Comparison of ENCODE assay signal across 3 cellular contexts in genomic region chr12:42541308-42541707, GRCh38. TPM values are rescaled to one million over a fixed set of nuclear protein-coding genes. Genes with fewer than 3 reads are reported as not detected.
"Had no signal": no experiment of that assay in that cellular context is flagged by ENCODE, and none has a peak within 500 bp of the region (broad histone marks: within the 10 kb centered on the region; RNA-seq: fewer than 3 reads in every experiment).

No MANE protein-coding gene starts in this region.

RNA-seq across cellular contexts. Expression of gene PRICKLE1, which starts 48.2 kb away (rescaled TPM):
- total RNA-seq: activated CD4-positive, alpha-beta memory T cell treated with anti-CD3 and anti-CD28 coated beads for 36 hours; activated CD8-positive, alpha-beta memory T cell treated with anti-CD3 and anti-CD28 coated beads for 36 hours; activated CD8-positive, alpha-beta T cell treated with anti-CD3 and anti-CD28 coated beads for 36 hours had no signal
